Comparison of ENCODE assay signal across 1 cellular context in the genomic region with DNA sequence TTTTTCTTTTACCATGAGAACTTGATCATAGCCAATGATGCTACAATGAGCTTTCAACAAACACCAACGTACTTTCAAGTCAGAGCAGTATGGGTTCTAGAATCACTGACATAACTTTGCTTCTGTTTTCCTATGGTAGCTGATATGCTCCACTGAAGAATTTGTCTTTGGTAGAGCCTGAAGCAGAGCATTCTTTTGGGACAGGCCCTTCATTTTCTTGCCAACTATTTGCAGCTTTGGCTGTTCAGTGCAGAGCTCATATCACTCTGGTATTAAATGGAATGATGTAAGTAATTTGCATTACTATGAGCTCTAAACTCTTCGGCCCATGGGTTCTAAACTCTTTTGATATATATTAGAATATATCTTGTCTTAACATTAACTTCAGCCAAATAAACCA.
TF ChIP-seq lines count a peak whose summit lies in the region.

No MANE protein-coding gene starts in this region.

TF ChIP-seq in WTC11, 78 proteins besides CTCF, POLR2A, EP300 and RAD21 (continued from another document):
- TF ChIP-seq, protein P1, sequence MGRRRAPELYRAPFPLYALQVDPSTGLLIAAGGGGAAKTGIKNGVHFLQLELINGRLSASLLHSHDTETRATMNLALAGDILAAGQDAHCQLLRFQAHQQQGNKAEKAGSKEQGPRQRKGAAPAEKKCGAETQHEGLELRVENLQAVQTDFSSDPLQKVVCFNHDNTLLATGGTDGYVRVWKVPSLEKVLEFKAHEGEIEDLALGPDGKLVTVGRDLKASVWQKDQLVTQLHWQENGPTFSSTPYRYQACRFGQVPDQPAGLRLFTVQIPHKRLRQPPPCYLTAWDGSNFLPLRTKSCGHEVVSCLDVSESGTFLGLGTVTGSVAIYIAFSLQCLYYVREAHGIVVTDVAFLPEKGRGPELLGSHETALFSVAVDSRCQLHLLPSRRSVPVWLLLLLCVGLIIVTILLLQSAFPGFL (CRISPR knock-in tag; IDR thresholded peaks at IDR 0.05; ENCODE audit: borderline replicate concordance), result no peak
- TF ChIP-seq, protein P2, sequence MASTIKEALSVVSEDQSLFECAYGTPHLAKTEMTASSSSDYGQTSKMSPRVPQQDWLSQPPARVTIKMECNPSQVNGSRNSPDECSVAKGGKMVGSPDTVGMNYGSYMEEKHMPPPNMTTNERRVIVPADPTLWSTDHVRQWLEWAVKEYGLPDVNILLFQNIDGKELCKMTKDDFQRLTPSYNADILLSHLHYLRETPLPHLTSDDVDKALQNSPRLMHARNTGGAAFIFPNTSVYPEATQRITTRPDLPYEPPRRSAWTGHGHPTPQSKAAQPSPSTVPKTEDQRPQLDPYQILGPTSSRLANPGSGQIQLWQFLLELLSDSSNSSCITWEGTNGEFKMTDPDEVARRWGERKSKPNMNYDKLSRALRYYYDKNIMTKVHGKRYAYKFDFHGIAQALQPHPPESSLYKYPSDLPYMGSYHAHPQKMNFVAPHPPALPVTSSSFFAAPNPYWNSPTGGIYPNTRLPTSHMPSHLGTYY (CRISPR knock-in tag; IDR thresholded peaks at IDR 0.05), result no peak
- TF ChIP-seq ZMAT4 (CRISPR knock-in tag; IDR thresholded peaks at IDR 0.05), result no peak
- TF ChIP-seq ZBTB21 (CRISPR knock-in tag; IDR thresholded peaks at IDR 0.05; ENCODE audit: borderline replicate concordance), result no peak
